ENCODE assay signal across 18 cellular contexts in genomic region chr16:55256412-55257016, GRCh38.
"Had no signal": no experiment of that assay in that cellular context is flagged by ENCODE, and none has a peak within 500 bp of the region (broad histone marks: within the 10 kb centered on the region; RNA-seq: fewer than 3 reads in every experiment).

No MANE protein-coding gene starts in this region.

- H3K27ac Mint-ChIP-seq: nephron; stimulated activated naive B cell treated with anti-CD40 and anti-IgM and Interleukin-4, amounts not matched to agents 10 μg/mL and 1 μg/mL and 100 μg/mL, for 72 hours had no signal

- H3K27ac ChIP-seq: epithelial cell of prostate, esophagus muscularis mucosa, parathyroid adenoma, skin epidermis, stomach, thoracic aorta, transverse colon had no signal

- H3K36me3 Mint-ChIP-seq: stimulated activated naive B cell treated with anti-CD40 and anti-IgM and Interleukin-4, amounts not matched to agents 10 μg/mL and 1 μg/mL and 100 μg/mL, for 72 hours had no signal

- H3K4me3 Mint-ChIP-seq: nephron; stimulated activated naive B cell treated with anti-CD40 and anti-IgM and Interleukin-4, amounts not matched to agents 10 μg/mL and 1 μg/mL and 100 μg/mL, for 72 hours had no signal

- H3K4me1 ChIP-seq: esophagus muscularis mucosa, parathyroid adenoma, stomach, transverse colon had no signal

- ATAC-seq: sciatic nerve; stimulated activated naive B cell treated with anti-CD40 and anti-IgM and Interleukin-4, amounts not matched to agents 10 μg/mL and 1 μg/mL and 100 μg/mL, for 72 hours had no signal

- H3K4me1 Mint-ChIP-seq: stimulated activated naive B cell treated with anti-CD40 and anti-IgM and Interleukin-4, amounts not matched to agents 10 μg/mL and 1 μg/mL and 100 μg/mL, for 72 hours had no signal

- H2AFZ ChIP-seq: parathyroid adenoma had no signal

- H3K27me3 ChIP-seq: transverse colon had no signal

- DNase-seq: effector memory CD4-positive, alpha-beta T cell; foreskin fibroblast; kidney glomerular epithelial cell; mammary epithelial cell; occipital lobe; stimulated activated CD4-positive, alpha-beta T cell treated with anti-CD3 and anti-CD28 coated beads, Interleukin-2, amount 100 ng/mL, for 24 hours; stimulated activated CD4-positive, alpha-beta T cell treated with anti-CD3 and anti-CD28 coated beads, Interleukin-4, amount 100 ng/mL, for 4 hours; stimulated activated naive B cell treated with anti-CD40 and anti-IgM and Interleukin-4, amounts not matched to agents 10 μg/mL and 1 μg/mL and 100 μg/mL, for 72 hours; stomach; substantia nigra; transverse colon had no signal

- H3K9me3 ChIP-seq: thoracic aorta, transverse colon had no signal

- H3K79me2 ChIP-seq: parathyroid adenoma had no signal

- H3K4me3 ChIP-seq: esophagus muscularis mucosa, skin epidermis, stomach, thoracic aorta, transverse colon had no signal

- H3K36me3 ChIP-seq: esophagus muscularis mucosa, stomach, thoracic aorta, transverse colon had no signal
